In the genomic region with DNA sequence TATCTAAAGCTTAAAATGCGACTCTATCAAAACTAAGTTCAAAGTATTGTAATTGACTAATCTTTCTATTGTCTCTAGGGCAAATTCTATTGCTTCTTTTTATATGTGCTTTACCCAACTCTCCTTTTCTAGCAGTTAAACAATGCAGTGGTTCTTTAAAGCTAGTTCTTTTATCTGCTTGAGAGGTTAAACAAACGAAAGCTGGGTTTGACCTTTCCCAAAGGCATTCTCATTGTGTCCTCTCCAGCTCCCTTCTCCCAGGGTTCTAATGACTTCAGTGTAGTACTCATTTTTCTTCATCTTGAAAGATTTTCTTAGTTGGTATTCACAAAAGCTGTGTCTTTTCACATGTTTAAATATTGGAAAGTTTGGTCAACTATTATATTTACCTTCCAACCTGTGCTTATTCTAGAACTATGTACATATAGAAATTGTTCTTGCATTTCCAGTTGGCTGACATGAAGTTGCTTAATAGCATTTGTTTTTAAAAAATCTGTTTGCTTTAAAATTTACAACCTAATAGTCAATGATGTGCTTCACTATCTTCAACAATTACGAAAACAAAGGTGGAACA, we compare ENCODE assay signal across 10 cellular contexts. TPM values are rescaled to one million over a fixed set of nuclear protein-coding genes. Genes with fewer than 3 reads are reported as not detected.
DNase-seq lines count a peak whose midpoint lies in the region; ATAC-seq and TF ChIP-seq lines count a peak whose summit lies in the region.
"Had no signal": no experiment of that assay in that cellular context is flagged by ENCODE, and none has a peak within 500 bp of the region (broad histone marks: within the 10 kb centered on the region; RNA-seq: fewer than 3 reads in every experiment).

No MANE protein-coding gene starts in this region.

- peaks cover 22% of the 10 kb centered on the region for H3K27me3 ChIP-seq in CD4-positive, alpha-beta memory T cell (ENCODE audit: insufficient read depth, low read length)
- H3K27me3 ChIP-seq in HUES64 (ENCODE audit: insufficient read depth, low read length), result peaks cover 27% of the 10 kb centered on the region
- H3K27me3 ChIP-seq in spleen (replicated peaks in 1 of 7), result peaks cover 0 to 68% (median 8%) of the 10 kb centered on the region in 7 donors

- peaks cover 9% of the 10 kb centered on the region for H3K4me1 ChIP-seq in CD4-positive, alpha-beta memory T cell (ENCODE audit: insufficient read depth, low read length)
- H3K4me1 ChIP-seq in HUES64 (ENCODE audit: insufficient read depth, low read length) (peaks cover 38% of the 10 kb centered on the region), spleen (peaks cover 0 to 23% (median 16%) of the 10 kb centered on the region in 6 donors)

- no peak overlapping the region for H3K27ac ChIP-seq in CD4-positive, alpha-beta memory T cell (ENCODE audit: low read depth, low read length)
- H3K27ac ChIP-seq in HUES64 (ENCODE audit: low read depth, low read length) (no peak overlapping the region), spleen (no peak overlapping the region)

- H3K9me3 ChIP-seq in CD4-positive, alpha-beta memory T cell (ENCODE audit: control insufficient read depth in 1 of 2, low read length in 2 of 2), result no peaks in the 10 kb centered on the region
- peaks cover 10% of the 10 kb centered on the region; the same call in 1 of the 2 replicates for H3K9me3 ChIP-seq in HUES64 (ENCODE audit: insufficient read depth, low read depth, low read length)
- H3K9me3 ChIP-seq in spleen, result peaks cover 0 to 4% (median 0%) of the 10 kb centered on the region in 8 donors

- POLR2A ChIA-PET in CD4-positive, alpha-beta memory T cell (lab: Charles Lee; ENCODE audit: partially characterized antibody), result no interaction called here

- H3K36me3 ChIP-seq in CD4-positive, alpha-beta memory T cell (ENCODE audit: insufficient read depth, low read length), result no peaks in the 10 kb centered on the region
- H3K36me3 ChIP-seq in HUES64 (ENCODE audit: insufficient read depth, low read length) (no peaks in the 10 kb centered on the region), spleen (no peaks in the 10 kb centered on the region)

- peaks cover 36 to 42% of the 10 kb centered on the region in 2 donors for H3K27me3 Mint-ChIP-seq in CD4-positive, alpha-beta memory T cell
- peaks cover 37% of the 10 kb centered on the region for H3K27me3 Mint-ChIP-seq in central memory CD8-positive, alpha-beta T cell
- peaks cover 13% of the 10 kb centered on the region for H3K27me3 Mint-ChIP-seq in nephron (ENCODE audit: low read depth)

- intact Hi-C loops in CD4-positive, alpha-beta memory T cell (cut with micrococcal nuclease), result no loop called here
- intact Hi-C loops in spleen (cut with DNase I; ENCODE audit: low total_unique reads), result no loop called here

- TF ChIP-seq POLR2A in spleen (IDR thresholded peaks at IDR 0.05), result no peak

- CTCF ChIA-PET in CD4-positive, alpha-beta memory T cell (lab: Charles Lee; ENCODE audit: partially characterized antibody), result no interaction called here

- peaks cover 7 to 17% (median 13%) of the 10 kb centered on the region in 4 donors for H3K4me1 Mint-ChIP-seq in CD4-positive, alpha-beta memory T cell
- H3K4me1 Mint-ChIP-seq in central memory CD8-positive, alpha-beta T cell, result peaks cover 9% of the 10 kb centered on the region
- H3K4me1 Mint-ChIP-seq in nephron, result peaks cover 14% of the 10 kb centered on the region

- ATAC-seq in central memory CD8-positive, alpha-beta T cell (replicated peaks; ENCODE audit: extremely low read depth, poor library complexity, severe bottlenecking), result no peak

- H3K4me3 Mint-ChIP-seq in CD4-positive, alpha-beta memory T cell, result peak overlapping the region in 6 of 8 donors; percentile 0 to 81 (median 64)
- H3K4me3 Mint-ChIP-seq in central memory CD8-positive, alpha-beta T cell, result peak overlapping the region; percentile 43
- H3K4me3 Mint-ChIP-seq in nephron, result peak overlapping the region; percentile 86 to 95 (median 90)

- H3K36me3 Mint-ChIP-seq in CD4-positive, alpha-beta memory T cell, result no peaks in the 10 kb centered on the region
- H3K36me3 Mint-ChIP-seq in central memory CD8-positive, alpha-beta T cell (ENCODE audit: insufficient read depth), result no peaks in the 10 kb centered on the region
- H3K36me3 Mint-ChIP-seq in nephron (ENCODE audit: low read depth), result no peaks in the 10 kb centered on the region

- TF ChIP-seq CTCF in nephron (IDR thresholded peaks at IDR 0.05; ENCODE audit: unreplicated experiment in 3 of 3) (no peak), spleen (IDR thresholded peaks at IDR 0.05 in 8 of 11, conservative IDR thresholded peaks at IDR 0.05 in 3 of 11) (no peak)

- H3K9me3 Mint-ChIP-seq in CD4-positive, alpha-beta memory T cell, result peaks cover 0 to 7% (median 0%) of the 10 kb centered on the region in 8 donors
- H3K9me3 Mint-ChIP-seq in central memory CD8-positive, alpha-beta T cell, result peaks cover 3% of the 10 kb centered on the region
- no peaks in the 10 kb centered on the region for H3K9me3 Mint-ChIP-seq in nephron

- WGBS in HUES64, result 48% methylated on average over 2 of the region's 3 CpGs
- WGBS in spleen, 5 donors, result 58 to 65% (median 61%) methylated on average over 3 of the region's 3 CpGs

- no peak overlapping the region for H3K4me3 ChIP-seq in CD4-positive, alpha-beta memory T cell (ENCODE audit: low read length in 2 of 2)
- H3K4me3 ChIP-seq in HUES64 (ENCODE audit: low read length) (peak overlapping the region; percentile 61), spleen (peak overlapping the region in 4 of 8 donors; percentile 57 to 84 (median 70))

- DNase-seq in CD4-positive, alpha-beta memory T cell, result no peak
- no peak for DNase-seq in central memory CD8-positive, alpha-beta T cell (ENCODE audit: low spot score in 2 of 2)
- DNase-seq in activated CD8-positive, alpha-beta memory T cell treated with anti-CD3 and anti-CD28 coated beads, Interleukin-2, amount 50 U/mL, for 48 hours, result no peak
- DNase-seq in spleen, result no peak
- DNase-seq in DMS153 (lab: John Stamatoyannopoulos, UW), result no peak
- DNase-seq in midbrain (lab: John Stamatoyannopoulos, UW), result no peak
- DNase-seq: NCI-H2081, occipital lobe had no signal

- H3K27ac Mint-ChIP-seq in CD4-positive, alpha-beta memory T cell, result no peak overlapping the region
- H3K27ac Mint-ChIP-seq in central memory CD8-positive, alpha-beta T cell (ENCODE audit: low read depth), result no peak overlapping the region
- H3K27ac Mint-ChIP-seq in nephron, result peak overlapping the region in 1 of 3 experiments; percentile 75

- H3K9ac ChIP-seq in HUES64 (ENCODE audit: low read depth, low read length), result peak overlapping the region; percentile 69; the same call in 1 of the 2 replicates

RNA-seq across cellular contexts. Expression of a gene that starts 1.5 kb away (rescaled TPM):
- total RNA-seq in CD4-positive, alpha-beta memory T cell, result not detected
- not detected for polyA plus RNA-seq in CD4-positive, alpha-beta memory T cell
- polyA plus RNA-seq in HUES64 (2013, experiment 1 of 2), result 19.6 TPM
- 27.1 TPM for polyA plus RNA-seq in HUES64 (2013, experiment 2 of 2)
- total RNA-seq in spleen, result 10 to 100 TPM in 4 of 7 donors, 1 to 10 TPM in 3; 7.4 to 16.4 (median 11.4) TPM
- polyA plus RNA-seq in spleen, result 1 to 10 TPM; 1.7 to 3.3 (median 1.7) TPM

Comparison
In these comparisons a context has a peak if more than half of its experiments do, and no peak if none do; other contexts are left out.
1. RNA of a gene that starts 1.5 kb away (total RNA-seq): 7.4 to 16.4 TPM in spleen; not detected in CD4-positive, alpha-beta memory T cell; every median in the first group is over 4 times any median in the second.
2. Peak in every context shown above with its lines, with median percentiles within 50 percentile points of each other: H3K4me3 Mint-ChIP-seq.